ENCODE assay signal across 8 cellular contexts in the genomic region with DNA sequence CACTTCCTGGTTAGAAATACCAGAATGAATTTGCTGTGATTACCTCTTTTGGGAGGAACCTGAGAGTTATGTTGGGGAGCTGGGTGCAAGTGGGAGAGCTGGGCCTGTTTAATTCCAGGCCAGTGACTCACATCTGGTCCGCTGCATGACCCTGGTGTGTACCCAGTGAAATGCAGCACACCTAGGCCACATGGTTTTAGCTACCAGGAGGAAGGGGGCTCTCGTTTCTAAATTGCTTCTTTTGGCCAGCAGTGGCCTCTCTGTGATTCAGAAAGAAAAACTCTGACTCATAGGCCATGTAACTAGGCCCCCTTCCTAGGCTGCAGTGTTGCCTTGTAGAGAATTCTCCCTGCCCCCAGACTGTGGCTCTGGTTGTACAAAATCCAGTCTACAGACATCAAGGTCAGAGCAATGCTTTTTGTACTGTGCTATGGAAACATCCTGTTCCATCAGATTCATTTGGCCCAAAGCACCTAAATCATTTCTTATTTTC. TPM values are rescaled to one million over a fixed set of nuclear protein-coding genes. Genes with fewer than 3 reads are reported as not detected.
DNase-seq lines count a peak whose midpoint lies in the region; ATAC-seq, FAIRE-seq and TF ChIP-seq lines count a peak whose summit lies in the region.

No MANE protein-coding gene starts in this region.

- peak overlapping the region in 3 of 4 donors; percentile 54 to 86 (median 75) for H3K4me3 Mint-ChIP-seq in IgD-negative memory B cell
- peak overlapping the region; percentile 95 for H3K4me3 Mint-ChIP-seq in activated T-cell treated with anti-CD3 and anti-CD28 coated beads, Interleukin-2, amount 50 U/mL, for 24 hours

- peak; percentile 55 for ATAC-seq in GM19351 (IDR thresholded peaks at IDR 0.05; ENCODE audit: unreplicated experiment)
- ATAC-seq in pancreas: peak; percentile 64 to 78 (median 67)
- ATAC-seq in HG03457 (IDR thresholded peaks at IDR 0.05; ENCODE audit: unreplicated experiment): no peak

- H3K9me3 Mint-ChIP-seq in IgD-negative memory B cell: no peaks in the 10 kb centered on the region
- no peaks in the 10 kb centered on the region for H3K9me3 Mint-ChIP-seq in activated T-cell treated with anti-CD3 and anti-CD28 coated beads, Interleukin-2, amount 50 U/mL, for 24 hours

- no peaks in the 10 kb centered on the region for H3K27me3 ChIP-seq in pancreas

- no peak for FAIRE-seq in pancreas (lab: Jason Lieb, UNC)

- H3K4me1 ChIP-seq in pancreas: peaks cover 47 to 76% (median 71%) of the 10 kb centered on the region in 3 donors

- peaks cover 1% of the 10 kb centered on the region for H3K27me3 Mint-ChIP-seq in IgD-negative memory B cell
- no peaks in the 10 kb centered on the region for H3K27me3 Mint-ChIP-seq in activated T-cell treated with anti-CD3 and anti-CD28 coated beads, Interleukin-2, amount 50 U/mL, for 24 hours

- no peaks in the 10 kb centered on the region for H3K9me3 ChIP-seq in pancreas

- in situ Hi-C loops in Caki2 (cut with HindIII; ENCODE audit: low pct_unique_long_range_greater_than_20kb, low sequenced_read_pairs): no loop called here

- H3K4me1 Mint-ChIP-seq in IgD-negative memory B cell: peaks cover 66 to 76% (median 68%) of the 10 kb centered on the region in 3 donors
- peaks cover 97% of the 10 kb centered on the region for H3K4me1 Mint-ChIP-seq in activated T-cell treated with anti-CD3 and anti-CD28 coated beads, Interleukin-2, amount 50 U/mL, for 24 hours (ENCODE audit: low read depth)

- 8 to 22% methylated on average over 2 of the region's 2 CpGs for WGBS in pancreas, 2 donors

- no peak for TF ChIP-seq CTCF in pancreas (IDR thresholded peaks at IDR 0.05)

- DNase-seq in Caki2 (ENCODE audit: low read depth): peak; percentile 94
- peak; percentile 82 for DNase-seq in activated T-cell treated with anti-CD3 and anti-CD28 coated beads, Interleukin-2, amount 50 U/mL, for 24 hours
- peak; percentile 86 for DNase-seq in fibroblast of the conjunctiva (ENCODE audit: low read depth)
- DNase-seq in pancreas: peak in 3 of 6 donors; percentile 45 to 72 (median 49)
- DNase-seq in NCI-H526 (lab: John Stamatoyannopoulos, UW): no peak

- H3K36me3 Mint-ChIP-seq in IgD-negative memory B cell: peaks cover 5% of the 10 kb centered on the region
- peaks cover 74% of the 10 kb centered on the region for H3K36me3 Mint-ChIP-seq in activated T-cell treated with anti-CD3 and anti-CD28 coated beads, Interleukin-2, amount 50 U/mL, for 24 hours (ENCODE audit: low read depth)

- H3K4me3 ChIP-seq in pancreas: no peak overlapping the region

- intact Hi-C loops in pancreas (cut with DNase I): no loop called here

- H3K36me3 ChIP-seq in pancreas: peaks cover 0 to 5% (median 0%) of the 10 kb centered on the region in 3 donors

- H3K27ac ChIP-seq in pancreas: peak overlapping the region; percentile 80 to 95 (median 90)

- peak overlapping the region; percentile 50 to 88 (median 84) for H3K27ac Mint-ChIP-seq in IgD-negative memory B cell
- H3K27ac Mint-ChIP-seq in activated T-cell treated with anti-CD3 and anti-CD28 coated beads, Interleukin-2, amount 50 U/mL, for 24 hours: peak overlapping the region; percentile 100

RNA-seq across cellular contexts. Expression of a gene that starts 6.7 kb away (rescaled TPM):
- 20.0 and 42.3 TPM in 2 replicates for total RNA-seq in Caki2 (2014; rRNA removed; shearing (Covaris generic); ENCODE audit: low replicate concordance)
- 7.3 TPM for polyA plus RNA-seq in IgD-negative memory B cell
- total RNA-seq in pancreas: 10 to 100 TPM; 13.6 to 33.1 (median 21.4) TPM
- polyA plus RNA-seq in pancreas: 10 to 100 TPM; 24.5 to 41.0 TPM

RNA-seq across cellular contexts. Expression of a gene that starts 28.0 kb away (rescaled TPM):
- total RNA-seq in Caki2 (2014; rRNA removed; shearing (Covaris generic); ENCODE audit: low replicate concordance): not detected in 2 replicates
- polyA plus RNA-seq in IgD-negative memory B cell (0.73 TPM), pancreas (10 to 100 TPM; 14.7 to 17.8 TPM)
- total RNA-seq in pancreas: 1 to 10 TPM in 3 of 6 donors, under 1 TPM in 3; 0.39 to 7.5 (median 1.0) TPM

RNA-seq across cellular contexts. Expression of a gene that starts 40.2 kb away (rescaled TPM):
- total RNA-seq in Caki2 (2014; rRNA removed; shearing (Covaris generic); ENCODE audit: low replicate concordance): 0.84 and 3.7 TPM in 2 replicates
- 160 TPM for polyA plus RNA-seq in IgD-negative memory B cell
- 10 to 100 TPM; 16.4 to 40.7 (median 23.3) TPM for total RNA-seq in pancreas
- polyA plus RNA-seq in pancreas: 100 to 1,000 TPM in 1 of 2 donors, 10 to 100 TPM in 1; 78.5 to 106 TPM

RNA-seq across cellular contexts. Expression of a gene that starts 40.4 kb away (rescaled TPM):
- 0.23 and 0.71 TPM in 2 replicates for total RNA-seq in Caki2 (2014; rRNA removed; shearing (Covaris generic); ENCODE audit: low replicate concordance)
- 0.36 TPM for polyA plus RNA-seq in IgD-negative memory B cell
- total RNA-seq in pancreas: under 1 TPM; 0.31 to 0.88 (median 0.63) TPM
- 1 to 10 TPM; 1.9 to 2.0 TPM for polyA plus RNA-seq in pancreas

RNA-seq across cellular contexts. Expression of a gene that starts 56.5 kb away (rescaled TPM):
- 5.3 and 17.8 TPM in 2 replicates for total RNA-seq in Caki2 (2014; rRNA removed; shearing (Covaris generic); ENCODE audit: low replicate concordance)
- polyA plus RNA-seq in IgD-negative memory B cell: 0.98 TPM
- total RNA-seq in pancreas: 10 to 100 TPM in 3 of 6 donors, 1 to 10 TPM in 3; 5.7 to 49.7 (median 15.6) TPM
- 10 to 100 TPM; 31.7 to 39.0 TPM for polyA plus RNA-seq in pancreas

Comparison
In these comparisons a context has a peak if more than half of its experiments do, and no peak if none do; other contexts are left out.
1. DNase-seq: peak in Caki2 (single experiment), activated T-cell treated with anti-CD3 and anti-CD28 coated beads, Interleukin-2, amount 50 U/mL, for 24 hours (single experiment) and fibroblast of the conjunctiva (single experiment); none in NCI-H526 (0 of 2).